1 cellular context compared by ENCODE assay signal in genomic region chr12:2644678-2645405, GRCh38.
TF ChIP-seq lines count a peak whose summit lies in the region.

No MANE protein-coding gene starts in this region.

TF ChIP-seq in HepG2, 621 proteins besides CTCF, POLR2A, EP300 and RAD21 (continued from another document):
- no peak for TF ChIP-seq ZBTB46 (CRISPR knock-in tag; IDR thresholded peaks at IDR 0.05; ENCODE audit: borderline replicate concordance)
